In genomic region chr7:100584046-100584676, GRCh38 we compare ENCODE assay signal across 8 cellular contexts. TPM values are rescaled to one million over a fixed set of nuclear protein-coding genes. Genes with fewer than 3 reads are reported as not detected.
A peak's percentile ranks its signal among the peaks of the same experiment; 100 is the strongest.
DNase-seq lines count a peak whose midpoint lies in the region; ATAC-seq, FAIRE-seq and TF ChIP-seq lines count a peak whose summit lies in the region.

No MANE protein-coding gene starts in this region.

- peak; percentile 74 for FAIRE-seq in GM12892 (lab: Jason Lieb, UNC)
- no peak for FAIRE-seq in D721Med (lab: Jason Lieb, UNC)

- H3K4me2 ChIP-seq in parathyroid adenoma (ENCODE audit: low read length), result peak overlapping the region; percentile 79

- H3K27ac ChIP-seq in Peyer's patch (peak overlapping the region; percentile 98 to 100 (median 99)), epithelial cell of prostate (peak overlapping the region; percentile 96), parathyroid adenoma (peak overlapping the region; percentile 95)

- DNase-seq in GM12892 (ENCODE audit: insufficient read length), result no peak
- DNase-seq in Peyer's patch, result peak in 1 of 3 donors; percentile 52
- DNase-seq in epithelial cell of prostate (ENCODE audit: low read depth, low spot score), result no peak
- DNase-seq in D721Med (ENCODE audit: insufficient read length, low spot score), result no peak
- no peak for DNase-seq in erythroblast (lab: John Stamatoyannopoulos, UW)

- H3K27me3 ChIP-seq in Peyer's patch (no peaks in the 10 kb centered on the region), parathyroid adenoma (ENCODE audit: control insufficient read depth, insufficient read depth, low read length) (no peaks in the 10 kb centered on the region)

- peaks cover 0 to 32% (median 0%) of the 10 kb centered on the region in 3 donors for H3K36me3 ChIP-seq in Peyer's patch
- no peaks in the 10 kb centered on the region for H3K36me3 ChIP-seq in parathyroid adenoma (ENCODE audit: control insufficient read depth, insufficient read depth, low read length)

- TF ChIP-seq POLR2A in GM12892 (IDR thresholded peaks at IDR 0.05; ENCODE audit: low read depth, low read length), result no peak
- no peak for TF ChIP-seq POLR2A in Peyer's patch (IDR thresholded peaks at IDR 0.05)
- TF ChIP-seq POLR2A in erythroblast (IDR thresholded peaks at IDR 0.05; ENCODE audit: low read length), result no peak

- H3K4me3 ChIP-seq in Peyer's patch (peak overlapping the region; percentile 92 to 95 (median 92)), parathyroid adenoma (ENCODE audit: low read depth, low read length) (peak overlapping the region; percentile 99)

- TF ChIP-seq CTCF in Peyer's patch (IDR thresholded peaks at IDR 0.05) (no peak), parathyroid adenoma (IDR thresholded peaks at IDR 0.05) (no peak), D721Med (IDR thresholded peaks at IDR 0.05; ENCODE audit: insufficient read depth, missing control alignments) (no peak)

- peaks cover 3% of the 10 kb centered on the region for H3K79me2 ChIP-seq in parathyroid adenoma

- H3K9ac ChIP-seq in parathyroid adenoma, result no peak overlapping the region

- H3K4me1 ChIP-seq in Peyer's patch, result peaks cover 8 to 32% (median 13%) of the 10 kb centered on the region in 4 donors
- H3K4me1 ChIP-seq in parathyroid adenoma, result peaks cover 21% of the 10 kb centered on the region

- no peak overlapping the region for H2AFZ ChIP-seq in parathyroid adenoma

- H3K9me3 ChIP-seq in Peyer's patch (no peaks in the 10 kb centered on the region), parathyroid adenoma (ENCODE audit: control insufficient read depth, low read length) (no peaks in the 10 kb centered on the region)

- ATAC-seq in GM21786 (IDR thresholded peaks at IDR 0.05; ENCODE audit: unreplicated experiment), result no peak
- ATAC-seq in GM21825 (IDR thresholded peaks at IDR 0.05; ENCODE audit: unreplicated experiment), result no peak

RNA-seq across cellular contexts. Expression of gene LRCH4, which starts 1.8 kb away (rescaled TPM):
- polyA plus RNA-seq in GM12892 (2012; ENCODE audit: missing spikeins), result 13.7 TPM
- 100 to 1,000 TPM in 3 of 4 donors, 10 to 100 TPM in 1; 76.7 to 232 (median 156) TPM for total RNA-seq in Peyer's patch

RNA-seq across cellular contexts. Expression of gene FBXO24, which starts 2.0 kb away (rescaled TPM):
- 0.23 TPM for polyA plus RNA-seq in GM12892 (2012; ENCODE audit: missing spikeins)
- total RNA-seq in Peyer's patch, result 1 to 10 TPM in 2 of 4 donors, not detected in 2; 1.1 to 2.8 TPM

RNA-seq across cellular contexts. Expression of gene SAP25, which starts 10.5 kb away (rescaled TPM):
- polyA plus RNA-seq in GM12892 (2012; ENCODE audit: missing spikeins), result 1.4 TPM
- total RNA-seq in Peyer's patch, result 10 to 100 TPM in 3 of 4 donors, 1 to 10 TPM in 1; 2.5 to 18.2 (median 13.4) TPM

RNA-seq across cellular contexts. Expression of gene PCOLCE, which starts 18.0 kb away (rescaled TPM):
- 0.70 TPM for polyA plus RNA-seq in GM12892 (2012; ENCODE audit: missing spikeins)
- total RNA-seq in Peyer's patch, result 10 to 100 TPM in 2 of 4 donors, 1 to 10 TPM in 2; 1.8 to 53.6 (median 9.8) TPM

RNA-seq across cellular contexts. Expression of gene MOSPD3, which starts 28.2 kb away (rescaled TPM):
- 4.6 TPM for polyA plus RNA-seq in GM12892 (2012; ENCODE audit: missing spikeins)
- 10 to 100 TPM in 1 of 4 donors, 1 to 10 TPM in 3; 5.0 to 14.2 (median 7.3) TPM for total RNA-seq in Peyer's patch
